8 cellular contexts compared by ENCODE assay signal in the genomic region with DNA sequence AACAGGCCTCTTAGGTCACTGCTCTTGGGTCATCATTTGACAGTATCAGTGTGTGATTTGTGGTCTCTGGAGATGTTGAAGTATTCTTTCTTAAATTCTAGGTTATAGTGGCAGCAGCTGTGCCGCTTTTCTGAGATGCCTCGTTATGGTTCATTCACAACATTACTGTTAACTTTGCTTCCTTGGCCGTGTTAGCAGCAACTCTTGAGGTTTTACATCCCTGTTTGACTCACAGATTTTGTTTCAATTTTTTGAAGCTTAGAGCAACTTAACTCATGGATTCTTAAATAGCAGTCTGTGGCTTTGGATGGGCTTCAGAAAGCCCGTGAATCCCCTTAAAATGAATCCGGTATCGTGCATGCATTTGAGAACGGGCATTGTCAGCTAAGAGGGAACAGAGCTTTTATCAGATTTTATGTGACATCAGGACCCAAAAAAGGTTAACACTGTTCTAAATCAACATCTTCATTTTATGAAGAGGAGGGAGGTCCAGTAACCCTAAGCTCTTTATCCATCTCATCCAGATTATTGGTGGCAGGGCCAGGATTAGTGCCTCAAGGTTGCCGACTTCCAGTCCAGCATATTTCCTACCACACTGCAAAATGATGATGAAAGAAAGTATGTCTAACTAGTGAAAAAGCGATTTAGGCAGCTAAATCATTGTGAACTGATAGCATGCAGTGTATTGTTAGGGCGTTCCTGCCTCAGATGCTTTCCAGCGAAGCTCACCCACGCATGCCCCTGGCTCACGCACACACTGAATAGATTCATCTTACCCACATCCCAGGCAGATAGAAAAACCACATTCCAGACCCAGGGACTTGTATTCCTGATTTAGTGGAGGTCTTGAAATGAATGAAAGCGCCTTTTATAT. TPM values are rescaled to one million over a fixed set of nuclear protein-coding genes. Genes with fewer than 3 reads are reported as not detected.
DNase-seq lines count a peak whose midpoint lies in the region; ATAC-seq and TF ChIP-seq lines count a peak whose summit lies in the region.

No MANE protein-coding gene starts in this region.

- POLR2A ChIA-PET in BJ (lab: Charles Lee) = interaction anchor here (0.5 kb wide), 2 partner anchors 83 to 975 kb away, joined by 3 to 5 read pairs; a partner anchor contains a TSS

- intact Hi-C loops in Calu3 (cut with micrococcal nuclease; ENCODE audit: unreplicated experiment) = no loop called here

- DNase-seq in BJ (ENCODE audit: low read depth) (peak; percentile 61), NCI-H226 (peak; percentile 53), caudate nucleus (lab: John Stamatoyannopoulos, UW) (peak in 19 of 61 donors; percentile 12 to 65 (median 28)), neural crest cell (ENCODE audit: low read depth, low spot score) (no peak), Calu3 (no peak)

- H3K36me3 Mint-ChIP-seq in neural crest cell (ENCODE audit: low read depth) (peaks cover 18% of the 10 kb centered on the region), Calu3 (ENCODE audit: insufficient read depth, unreplicated experiment) (peaks cover 19% of the 10 kb centered on the region)

- peak overlapping the region; percentile 23 for H3K4me3 ChIP-seq in BJ (ENCODE audit: low read depth, low read length)

- H3K9me3 Mint-ChIP-seq in neural crest cell (no peaks in the 10 kb centered on the region), Calu3 (ENCODE audit: low read depth, unreplicated experiment) (no peaks in the 10 kb centered on the region)

- H3K27ac ChIP-seq in caudate nucleus (ENCODE audit: low read depth, low read length) = peak overlapping the region; percentile 28

- peaks cover 67% of the 10 kb centered on the region for H3K4me1 Mint-ChIP-seq in neural crest cell
- peaks cover 6% of the 10 kb centered on the region for H3K4me1 Mint-ChIP-seq in Calu3 (ENCODE audit: low read depth, unreplicated experiment)

- peaks cover 20% of the 10 kb centered on the region for H3K36me3 ChIP-seq in BJ (ENCODE audit: control insufficient read depth, insufficient read depth, low read length)

- H3K27me3 Mint-ChIP-seq in neural crest cell (ENCODE audit: low read depth) = no peaks in the 10 kb centered on the region
- peaks cover 18% of the 10 kb centered on the region for H3K27me3 Mint-ChIP-seq in Calu3 (ENCODE audit: unreplicated experiment)

- no peak for TF ChIP-seq CTCF in BJ (IDR thresholded peaks at IDR 0.05; ENCODE audit: insufficient read depth, low read depth, low read length)
- no peak for TF ChIP-seq CTCF in neural crest cell (conservative IDR thresholded peaks at IDR 0.05)
- no peak for TF ChIP-seq CTCF in Calu3 (IDR thresholded peaks at IDR 0.05; ENCODE audit: unreplicated experiment)

- peak overlapping the region; percentile 98 for H3K4me3 Mint-ChIP-seq in neural crest cell
- no peak overlapping the region for H3K4me3 Mint-ChIP-seq in Calu3 (ENCODE audit: low read depth, unreplicated experiment)

- no peaks in the 10 kb centered on the region for H3K27me3 ChIP-seq in BJ (ENCODE audit: control insufficient read depth, insufficient read depth, low read length)

- CTCF ChIA-PET in BJ (lab: Yijun Ruan, JAX) (interaction anchor here (0.6 to 5.7 kb wide), 5 partner anchors 58 to 285 kb away, joined by 3 to 40 read pairs (median 5); no protein-coding TSS in a partner anchor), Calu3 (lab: Charles Lee) (no interaction called here)

- no peak for ATAC-seq in activated CD4-positive, CD25-positive, alpha-beta regulatory T cell treated with anti-CD3 and anti-CD28 coated beads, Interleukin-2, amount 50 U/mL, for 24 hours
- ATAC-seq in HG03457 (IDR thresholded peaks at IDR 0.05; ENCODE audit: unreplicated experiment) (no peak), HG02642 (IDR thresholded peaks at IDR 0.05; ENCODE audit: poor library complexity, unreplicated experiment) (no peak)

- BruUV-seq in Calu3 (replicated peaks; lab: Mats Ljungman, UMichigan) = no TSS peak

- H3K27ac Mint-ChIP-seq in neural crest cell (ENCODE audit: unreplicated experiment) (peak overlapping the region; percentile 48), Calu3 (ENCODE audit: unreplicated experiment) (no peak overlapping the region)

RNA-seq across cellular contexts. Expression of a gene that starts 5.1 kb away (rescaled TPM):
- 11.0 and 12.5 TPM in 2 replicates for polyA plus RNA-seq in BJ (2011; rRNA removed)
- 21.2 and 23.6 TPM in 2 replicates for polyA minus RNA-seq in BJ (2011; rRNA and poly(A)+ RNA removed)
- total RNA-seq in neural crest cell (73.6 and 74.3 TPM in 2 replicates), Calu3 (2022) (6.2 and 6.4 TPM in 2 replicates)

Comparison
In these comparisons a context has a peak if more than half of its experiments do, and no peak if none do; other contexts are left out.
1. DNase-seq: peak in BJ (single experiment) and NCI-H226 (single experiment); none in neural crest cell (single experiment) and Calu3 (single experiment).
2. RNA of a gene that starts 5.1 kb away (total RNA-seq): 73.6 to 74.3 TPM in neural crest cell; 6.2 to 6.4 TPM in Calu3; every median in the first group is over 10 times any median in the second.